In genomic region chr2:54524236-54524991, GRCh38 we compare ENCODE assay signal across 9 cellular contexts.
A peak's percentile ranks its signal among the peaks of the same experiment; 100 is the strongest.
DNase-seq lines count a peak whose midpoint lies in the region; ATAC-seq and TF ChIP-seq lines count a peak whose summit lies in the region.
"Had no signal": no experiment of that assay in that cellular context is flagged by ENCODE, and none has a peak within 500 bp of the region (broad histone marks: within the 10 kb centered on the region; RNA-seq: fewer than 3 reads in every experiment).

No MANE protein-coding gene starts in this region.

- H3K27ac ChIP-seq in adipose tissue (ENCODE audit: low read depth, low read length): peak overlapping the region; percentile 64

- TF ChIP-seq CTCF in natural killer cell (IDR thresholded peaks at IDR 0.05): no peak

- no peak overlapping the region for H3K4me3 Mint-ChIP-seq in natural killer cell

- peaks cover 7% of the 10 kb centered on the region in 2 donors for H3K4me1 Mint-ChIP-seq in natural killer cell

- WGBS in adipose tissue, 3 donors: 65 to 82% (median 69%) methylated on average over 13 of the region's 13 CpGs

- DNase-seq in GM03348 (ENCODE audit: low spot score) (peak; percentile 74), Kasumi-1 (lab: John Stamatoyannopoulos, UW) (peak; percentile 28 to 41), myocyte (ENCODE audit: low read depth) (peak; percentile 86), natural killer cell (no peak), pons (ENCODE audit: low spot score) (no peak), left lobe of liver (ENCODE audit: low spot score) (no peak)

- no peaks in the 10 kb centered on the region for H3K36me3 Mint-ChIP-seq in natural killer cell

- H3K9me3 Mint-ChIP-seq in natural killer cell: no peaks in the 10 kb centered on the region

- H3K27ac Mint-ChIP-seq in natural killer cell: no peak overlapping the region

- H3K27me3 Mint-ChIP-seq in natural killer cell (ENCODE audit: low read depth in 2 of 2): peaks cover 5 to 10% of the 10 kb centered on the region in 2 donors

- intact Hi-C loops in natural killer cell (cut with micrococcal nuclease): loop anchor here (5.0 kb wide), 1 partner anchor 138 kb away; no protein-coding TSS in a partner anchor

- ATAC-seq in GM21390 (IDR thresholded peaks at IDR 0.05; ENCODE audit: unreplicated experiment) (peak; percentile 65), natural killer cell (no peak), left lobe of liver (no peak)
- ATAC-seq: Panc1 had no signal

Comparison
In these comparisons a context has a peak if more than half of its experiments do, and no peak if none do; other contexts are left out.
1. DNase-seq: peak in GM03348 (single experiment), Kasumi-1 (2 of 2) and myocyte (single experiment); none in natural killer cell (single experiment), pons (single experiment) and left lobe of liver (single experiment).